In the genomic region with DNA sequence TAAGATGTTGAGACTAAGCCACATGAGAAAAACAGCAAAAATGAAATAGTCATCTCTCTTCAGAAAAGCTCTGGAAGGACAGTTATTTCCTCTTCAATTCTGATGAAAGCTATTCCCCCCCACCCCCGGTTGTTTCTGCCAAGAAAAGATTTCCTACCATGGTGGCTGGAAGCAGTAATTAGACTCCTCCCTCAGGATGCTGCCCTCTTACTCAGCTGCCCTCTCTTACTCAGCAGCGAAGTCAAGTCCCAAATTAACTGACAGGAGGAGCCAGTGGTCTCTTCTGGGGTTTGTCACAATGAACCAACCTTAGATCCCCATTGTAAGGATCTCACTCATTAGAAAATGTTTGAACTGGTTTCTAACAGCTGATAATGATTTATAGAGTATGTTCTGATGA, we compare ENCODE assay signal across 13 cellular contexts. TPM values are rescaled to one million over a fixed set of nuclear protein-coding genes. Genes with fewer than 3 reads are reported as not detected.
A peak's percentile ranks its signal among the peaks of the same experiment; 100 is the strongest.
DNase-seq lines count a peak whose midpoint lies in the region; ATAC-seq and TF ChIP-seq lines count a peak whose summit lies in the region.
"Had no signal": no experiment of that assay in that cellular context is flagged by ENCODE, and none has a peak within 500 bp of the region (broad histone marks: within the 10 kb centered on the region; RNA-seq: fewer than 3 reads in every experiment).

No MANE protein-coding gene starts in this region.

- H3K4me3 ChIP-seq in brain microvascular endothelial cell (ENCODE audit: low read depth, low read length) (no peak overlapping the region), aorta (ENCODE audit: low read length in 2 of 2) (no peak overlapping the region)

- peaks cover 0 to 17% (median 10%) of the 10 kb centered on the region in 3 donors for H3K36me3 Mint-ChIP-seq in immature natural killer cell

- peak overlapping the region; percentile 17 to 57 (median 46) for H3K27ac Mint-ChIP-seq in immature natural killer cell
- H3K27ac Mint-ChIP-seq: IgD-negative memory B cell; T-helper 2 cell treated with Interferon-gamma antibody and Interleukin-4, amounts not matched to agents 5 μg/mL and 100 μg/mL, for 36 hours had no signal

- intact Hi-C loops in aorta (cut with DNase I), result no loop called here

- no peaks in the 10 kb centered on the region for H3K9me3 Mint-ChIP-seq in immature natural killer cell
- H3K9me3 Mint-ChIP-seq: IgD-negative memory B cell; T-helper 2 cell treated with Interferon-gamma antibody and Interleukin-4, amounts not matched to agents 5 μg/mL and 100 μg/mL, for 36 hours had no signal

- no peaks in the 10 kb centered on the region for H3K9me3 ChIP-seq in aorta (ENCODE audit: control insufficient read depth, low read length)

- H3K4me1 Mint-ChIP-seq in immature natural killer cell, result peaks cover 0 to 9% of the 10 kb centered on the region in 2 donors

- WGBS in aorta, 2 donors, result 17 to 60% methylated on average over 2 of the region's 2 CpGs

- H3K4me1 ChIP-seq in aorta (ENCODE audit: control insufficient read depth in 1 of 2, insufficient read depth in 2 of 2, low read length in 2 of 2), result no peaks in the 10 kb centered on the region

- DNase-seq in NCI-H82 (lab: John Stamatoyannopoulos, UW) (peak; percentile 4), NCI-H82 treated with DMSO at 0.1 percent for 48 hours (lab: John Stamatoyannopoulos, UW; ENCODE audit: unreplicated experiment) (no peak), HPDE6-E6E7 (ENCODE audit: extremely low spot score) (peak; percentile 10), brain microvascular endothelial cell (peak; percentile 50), immature natural killer cell (no peak), aorta (no peak), SKM-1 (lab: John Stamatoyannopoulos, UW; ENCODE audit: unreplicated experiment) (no peak)
- DNase-seq: ACHN; effector CD8-positive, alpha-beta T cell; NCI-H748 treated with DMSO at 0.1 percent for 48 hours had no signal

- peak overlapping the region in 1 of 5 donors; percentile 34 for H3K4me3 Mint-ChIP-seq in immature natural killer cell
- H3K4me3 Mint-ChIP-seq: IgD-negative memory B cell; T-helper 2 cell treated with Interferon-gamma antibody and Interleukin-4, amounts not matched to agents 5 μg/mL and 100 μg/mL, for 36 hours had no signal

- H3K36me3 ChIP-seq in brain microvascular endothelial cell (replicated peaks) (no peaks in the 10 kb centered on the region), aorta (ENCODE audit: control insufficient read depth in 1 of 2, insufficient read depth in 2 of 2, low read length in 1 of 2) (no peaks in the 10 kb centered on the region)

- in situ Hi-C loops in brain microvascular endothelial cell (cut with HindIII; ENCODE audit: low pct_ligation_motif_present, low sequenced_read_pairs), result no loop called here

- peak; percentile 34 for TF ChIP-seq CTCF in brain microvascular endothelial cell (IDR thresholded peaks at IDR 0.05; ENCODE audit: low read depth, low read length, missing control alignments)

- H3K27me3 ChIP-seq in brain microvascular endothelial cell (replicated peaks) (no peaks in the 10 kb centered on the region), aorta (ENCODE audit: control insufficient read depth in 1 of 2, insufficient read depth in 2 of 2, low read length in 1 of 2) (no peaks in the 10 kb centered on the region)

- ATAC-seq in aorta (ENCODE audit: low FRiP score) (no peak), HG03139 (IDR thresholded peaks at IDR 0.05; ENCODE audit: unreplicated experiment) (no peak)

- no peak overlapping the region for H3K27ac ChIP-seq in brain microvascular endothelial cell
- no peak overlapping the region for H3K27ac ChIP-seq in aorta (ENCODE audit: low read depth in 1 of 2, low read length in 2 of 2)

- no peaks in the 10 kb centered on the region for H3K27me3 Mint-ChIP-seq in immature natural killer cell (ENCODE audit: low read depth in 3 of 3)
- H3K27me3 Mint-ChIP-seq: IgD-negative memory B cell had no signal

RNA-seq across cellular contexts. Expression of a gene that starts 38.0 kb away (rescaled TPM):
- polyA plus RNA-seq in immature natural killer cell (1 to 10 TPM in 2 of 3 donors, under 1 TPM in 1; 0.11 to 1.4 (median 1.2) TPM), aorta (10 to 100 TPM in 1 of 2 donors, 1 to 10 TPM in 1; 6.3 to 15.4 TPM)
- 10 to 100 TPM; 16.6 to 19.6 TPM for total RNA-seq in aorta

RNA-seq across cellular contexts. Expression of a gene that starts 44.4 kb away (rescaled TPM):
- polyA plus RNA-seq in immature natural killer cell (10 to 100 TPM in 2 of 3 donors, 1 to 10 TPM in 1; 7.5 to 42.1 (median 22.6) TPM), aorta (10 to 100 TPM in 1 of 2 donors, 1 to 10 TPM in 1; 8.4 to 61.6 TPM)
- 10 to 100 TPM; 23.8 to 34.6 TPM for total RNA-seq in aorta

RNA-seq across cellular contexts. Expression of a gene that starts 44.5 kb away (rescaled TPM):
- polyA plus RNA-seq in immature natural killer cell (10 to 100 TPM; 48.8 to 60.1 (median 55.4) TPM), aorta (10 to 100 TPM in 1 of 2 donors, 1 to 10 TPM in 1; 6.5 to 13.3 TPM)
- total RNA-seq in aorta, result 10 to 100 TPM; 17.4 to 18.5 TPM

Comparison
In these comparisons a context has a peak if more than half of its experiments do, and no peak if none do; other contexts are left out.
1. DNase-seq: peak in NCI-H82 (single experiment), HPDE6-E6E7 (single experiment) and brain microvascular endothelial cell (single experiment); none in NCI-H82 treated with DMSO at 0.1 percent for 48 hours (single experiment), immature natural killer cell (0 of 3), aorta (0 of 2) and SKM-1 (single experiment).